11 cellular contexts compared by ENCODE assay signal in genomic region chr4:118282692-118283091, GRCh38.
DNase-seq lines count a peak whose midpoint lies in the region; ATAC-seq and TF ChIP-seq lines count a peak whose summit lies in the region.
"Had no signal": no experiment of that assay in that cellular context is flagged by ENCODE, and none has a peak within 500 bp of the region (broad histone marks: within the 10 kb centered on the region; RNA-seq: fewer than 3 reads in every experiment).

No MANE protein-coding gene starts in this region.

- H4K20me1 ChIP-seq in BLaER1 treated with 17β-estradiol and CSF1 and Interleukin-3, amounts not matched to agents 10 nM and 100 nM, result peaks cover 18 to 44% (median 34%) of the 10 kb centered on the region in 11 experiments; a peak in 20 of 22 replicates
- H4K20me1 ChIP-seq in HCT116 (ENCODE audit: insufficient read depth), result peaks cover 4% of the 10 kb centered on the region; the same call in 1 of the 2 replicates

- RAD21 ChIA-PET in HCT116 (lab: Charles Lee; ENCODE audit: low non-redundant PET in 1 of 2, low total read pairs in 2 of 2, uncharacterized antibody in 2 of 2, unreplicated experiment in 2 of 2), result no interaction called here

- peak overlapping the region in 5 of 11 experiments; percentile 6 to 94 (median 87); a peak in 4 of 22 replicates for H3K4me2 ChIP-seq in BLaER1 treated with 17β-estradiol and CSF1 and Interleukin-3, amounts not matched to agents 10 nM and 100 nM
- no peak overlapping the region for H3K4me2 ChIP-seq in HCT116 (ENCODE audit: low read length)

- no TSS peak for BruUV-seq in HCT116 (replicated peaks; lab: Mats Ljungman, UMichigan)

- peaks cover 23 to 52% (median 35%) of the 10 kb centered on the region in 11 experiments; a peak in 21 of 22 replicates for H3K36me3 ChIP-seq in BLaER1 treated with 17β-estradiol and CSF1 and Interleukin-3, amounts not matched to agents 10 nM and 100 nM
- peaks cover 5 to 21% of the 10 kb centered on the region in 2 experiments; a peak in 3 of 4 replicates for H3K36me3 ChIP-seq in HCT116 (ENCODE audit: control insufficient read depth in 1 of 2, insufficient read depth in 2 of 2, low read length in 2 of 2)
- no peaks in the 10 kb centered on the region for H3K36me3 ChIP-seq in right atrium auricular region
- H3K36me3 ChIP-seq: cardiac muscle cell had no signal

- CTCF ChIA-PET in HCT116 (lab: Charles Lee), result no interaction called here

- H3K27me3 ChIP-seq in BLaER1 treated with 17β-estradiol and CSF1 and Interleukin-3, amounts not matched to agents 10 nM and 100 nM, result no peaks in the 10 kb centered on the region
- H3K27me3 ChIP-seq in HCT116 (ENCODE audit: insufficient read depth, low read length), result no peaks in the 10 kb centered on the region
- no peaks in the 10 kb centered on the region for H3K27me3 ChIP-seq in right atrium auricular region
- H3K27me3 ChIP-seq: cardiac muscle cell, tibial artery had no signal

- TF ChIP-seq CTCF in HCT116 (IDR thresholded peaks at IDR 0.05 in 2 of 3, conservative IDR thresholded peaks at IDR 0.05 in 1 of 3; ENCODE audit: borderline replicate concordance in 1 of 3, insufficient read depth in 1 of 3, low read depth in 2 of 3, low read length in 2 of 3) (no peak), fibroblast of villous mesenchyme (IDR thresholded peaks at IDR 0.05; ENCODE audit: insufficient read depth, low read depth, low read length) (no peak), right atrium auricular region (IDR thresholded peaks at IDR 0.05) (no peak)

- ATAC-seq in HCT116 (no peak), GM19324 (IDR thresholded peaks at IDR 0.05; ENCODE audit: low FRiP score, unreplicated experiment) (no peak), GM21360 (IDR thresholded peaks at IDR 0.05; ENCODE audit: unreplicated experiment) (no peak)

- peaks cover 17% of the 10 kb centered on the region for H3K79me2 ChIP-seq in HCT116 (ENCODE audit: insufficient read depth, low read length)

- no peak overlapping the region for H3K4me3 ChIP-seq in BLaER1 treated with 17β-estradiol and CSF1 and Interleukin-3, amounts not matched to agents 10 nM and 100 nM
- H3K4me3 ChIP-seq in HCT116 (replicated peaks in 1 of 2; ENCODE audit: low read depth in 1 of 2, low read length in 2 of 2) (no peak overlapping the region), fibroblast of villous mesenchyme (ENCODE audit: low read depth, low read length) (no peak overlapping the region), right atrium auricular region (no peak overlapping the region)
- H3K4me3 ChIP-seq: cardiac muscle cell, tibial artery had no signal

- in situ Hi-C loops in SK-MEL-5 (cut with HindIII; ENCODE audit: low pct_unique_long_range_greater_than_20kb, low sequenced_read_pairs), result no loop called here

- no peak overlapping the region for H3K9ac ChIP-seq in BLaER1 treated with 17β-estradiol and CSF1 and Interleukin-3, amounts not matched to agents 10 nM and 100 nM
- no peak overlapping the region for H3K9ac ChIP-seq in HCT116 (ENCODE audit: low read length)

- POLR2A ChIA-PET in HCT116 (lab: Charles Lee), result interaction anchor here (0.9 kb wide), 1 partner anchor 71 kb away, joined by 3 read pairs; no protein-coding TSS in a partner anchor

- no peak for DNase-seq in HCT116 (ENCODE audit: low read depth, low spot score)
- DNase-seq in SK-MEL-5 (ENCODE audit: low read depth, low spot score), result peak; percentile 36
- DNase-seq in fibroblast of villous mesenchyme (ENCODE audit: low read depth), result peak; percentile 33
- DNase-seq in cortex of kidney (lab: John Stamatoyannopoulos, UW), result no peak
- DNase-seq in right atrium auricular region (ENCODE audit: low spot score), result no peak
- DNase-seq: MM.1S, tibial artery had no signal

- no peaks in the 10 kb centered on the region; a peak in 2 of 22 replicates for H3K9me3 ChIP-seq in BLaER1 treated with 17β-estradiol and CSF1 and Interleukin-3, amounts not matched to agents 10 nM and 100 nM (replicated peaks in 1 of 11)
- H3K9me3 ChIP-seq in HCT116 (ENCODE audit: control insufficient read depth in 1 of 2, insufficient read depth in 1 of 2, low read depth in 1 of 2, low read length in 2 of 2), result no peaks in the 10 kb centered on the region
- H3K9me3 ChIP-seq in right atrium auricular region, result no peaks in the 10 kb centered on the region
- H3K9me3 ChIP-seq: tibial artery had no signal

- H3K9me2 ChIP-seq in HCT116 (ENCODE audit: insufficient read depth), result no peaks in the 10 kb centered on the region

- intact Hi-C loops in HCT116 (cut with micrococcal nuclease), result no loop called here

- peaks cover 25 to 53% (median 43%) of the 10 kb centered on the region in 10 experiments for H3K4me1 ChIP-seq in BLaER1 treated with 17β-estradiol and CSF1 and Interleukin-3, amounts not matched to agents 10 nM and 100 nM
- H3K4me1 ChIP-seq in HCT116 (ENCODE audit: control insufficient read depth in 1 of 2, insufficient read depth in 2 of 2, low read length in 2 of 2) (peaks cover 0 to 14% of the 10 kb centered on the region in 2 experiments; a peak in 2 of 4 replicates), right atrium auricular region (peaks cover 0 to 29% of the 10 kb centered on the region in 2 donors)

- no peak overlapping the region for H2AFZ ChIP-seq in HCT116 (ENCODE audit: low read depth, low read length, poor library complexity, severe bottlenecking)

- peak overlapping the region in 7 of 11 experiments; percentile 0 to 97 (median 44); a peak in 10 of 22 replicates for H3K27ac ChIP-seq in BLaER1 treated with 17β-estradiol and CSF1 and Interleukin-3, amounts not matched to agents 10 nM and 100 nM
- H3K27ac ChIP-seq in HCT116 (ENCODE audit: low read depth, low read length), result no peak overlapping the region; the same call in 1 of the 2 replicates
- no peak overlapping the region for H3K27ac ChIP-seq in right atrium auricular region
- H3K27ac ChIP-seq: cardiac muscle cell, tibial artery had no signal

- TF ChIP-seq RAD21 in HCT116 (IDR thresholded peaks at IDR 0.05; ENCODE audit: low read depth), result no peak

- TF ChIP-seq POLR2A in HCT116 (IDR thresholded peaks at IDR 0.05; ENCODE audit: borderline replicate concordance, extremely low read depth, insufficient read depth, insufficient read length), result no peak

TF ChIP-seq in HCT116, 20 proteins besides CTCF, POLR2A, EP300 and RAD21:
- TF ChIP-seq EZH2 (IDR thresholded peaks at IDR 0.05) (no peak), SIN3A (IDR thresholded peaks at IDR 0.05; ENCODE audit: low read depth) (no peak), FOSL1 (IDR thresholded peaks at IDR 0.05; ENCODE audit: low read depth) (no peak), YY1 (IDR thresholded peaks at IDR 0.05; ENCODE audit: extremely low read depth, insufficient replicate concordance, low read depth, low read length) (no peak), CEBPB (IDR thresholded peaks at IDR 0.05; ENCODE audit: low read depth) (peak; percentile 46; the same call in 1 of the 2 replicates), ZFX (IDR thresholded peaks at IDR 0.05) (no peak), REST (IDR thresholded peaks at IDR 0.05; ENCODE audit: low read depth) (no peak)

Comparison
In these comparisons a context has a peak if more than half of its experiments do, and no peak if none do; other contexts are left out.
1. H3K27ac ChIP-seq: peak in BLaER1 treated with 17β-estradiol and CSF1 and Interleukin-3, amounts not matched to agents 10 nM and 100 nM (7 of 11); none in HCT116 (single experiment) and right atrium auricular region (0 of 2).
2. DNase-seq: peak in SK-MEL-5 (single experiment) and fibroblast of villous mesenchyme (single experiment); none in HCT116 (single experiment), cortex of kidney (single experiment) and right atrium auricular region (single experiment).